ENCODE assay signal across 19 cellular contexts in the genomic region with DNA sequence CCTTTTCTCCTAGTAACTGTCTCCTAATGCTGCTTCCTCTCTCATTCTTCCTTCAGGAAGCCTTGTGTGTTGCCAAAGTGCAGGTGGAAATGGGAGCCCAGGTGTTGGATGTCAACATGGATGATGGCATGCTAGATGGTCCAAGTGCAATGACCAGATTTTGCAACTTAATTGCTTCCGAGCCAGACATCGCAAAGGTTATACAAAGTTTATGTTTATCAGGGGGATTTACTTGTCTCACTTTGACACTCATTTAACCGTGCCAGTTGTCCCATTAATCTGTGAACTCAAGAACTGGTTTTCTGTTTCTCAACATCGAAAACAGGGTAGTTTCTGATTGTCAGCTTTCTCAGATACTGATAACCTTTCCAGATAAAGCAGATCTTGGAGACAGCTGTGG. TPM values are rescaled to one million over a fixed set of nuclear protein-coding genes. Genes with fewer than 3 reads are reported as not detected.
DNase-seq lines count a peak whose midpoint lies in the region; ATAC-seq lines count a peak whose summit lies in the region.
"Had no signal": no experiment of that assay in that cellular context is flagged by ENCODE, and none has a peak within 500 bp of the region (broad histone marks: within the 10 kb centered on the region; RNA-seq: fewer than 3 reads in every experiment).

No MANE protein-coding gene starts in this region.

- no peak for ATAC-seq in activated naive CD8-positive, alpha-beta T cell treated with anti-CD3 and anti-CD28 coated beads, Interleukin-2, amount 50 U/mL, for 24 hours
- ATAC-seq in central memory CD8-positive, alpha-beta T cell (replicated peaks; ENCODE audit: extremely low read depth, poor library complexity, severe bottlenecking), result no peak
- ATAC-seq in stimulated activated effector memory CD8-positive, alpha-beta T cell treated with anti-CD3 and anti-CD28 coated beads, Interleukin-12 subunit alpha, Interleukin-12 subunit beta, amount 100 ng/mL, for 72 hours, result no peak
- no peak for ATAC-seq in GM21528 (IDR thresholded peaks at IDR 0.05; ENCODE audit: low FRiP score, unreplicated experiment)

- H3K36me3 ChIP-seq in mesodermal cell (ENCODE audit: control insufficient read depth, insufficient read depth, low read length), result peaks cover 87% of the 10 kb centered on the region

- no peak overlapping the region for H3K4me3 Mint-ChIP-seq in activated naive CD8-positive, alpha-beta T cell treated with anti-CD3 and anti-CD28 coated beads for 36 hours
- no peak overlapping the region for H3K4me3 Mint-ChIP-seq in activated naive CD8-positive, alpha-beta T cell treated with anti-CD3 and anti-CD28 coated beads, Interleukin-2, amount 50 U/mL, for 24 hours
- no peak overlapping the region for H3K4me3 Mint-ChIP-seq in central memory CD8-positive, alpha-beta T cell
- H3K4me3 Mint-ChIP-seq in stimulated activated effector memory CD8-positive, alpha-beta T cell treated with anti-CD3 and anti-CD28 coated beads, Interleukin-12 subunit alpha, Interleukin-12 subunit beta, amount 100 ng/mL, for 72 hours, result no peak overlapping the region
- H3K4me3 Mint-ChIP-seq: CD8-positive, alpha-beta memory T cell had no signal

- H3K27ac Mint-ChIP-seq in activated naive CD8-positive, alpha-beta T cell treated with anti-CD3 and anti-CD28 coated beads for 36 hours, result peak overlapping the region; percentile 60
- no peak overlapping the region for H3K27ac Mint-ChIP-seq in activated naive CD8-positive, alpha-beta T cell treated with anti-CD3 and anti-CD28 coated beads, Interleukin-2, amount 50 U/mL, for 24 hours
- peak overlapping the region; percentile 4 for H3K27ac Mint-ChIP-seq in central memory CD8-positive, alpha-beta T cell (ENCODE audit: low read depth)
- H3K27ac Mint-ChIP-seq in stimulated activated effector memory CD8-positive, alpha-beta T cell treated with anti-CD3 and anti-CD28 coated beads, Interleukin-12 subunit alpha, Interleukin-12 subunit beta, amount 100 ng/mL, for 72 hours, result peak overlapping the region; percentile 11

- H3K27me3 Mint-ChIP-seq in activated naive CD8-positive, alpha-beta T cell treated with anti-CD3 and anti-CD28 coated beads for 36 hours, result no peaks in the 10 kb centered on the region
- H3K27me3 Mint-ChIP-seq in activated naive CD8-positive, alpha-beta T cell treated with anti-CD3 and anti-CD28 coated beads, Interleukin-2, amount 50 U/mL, for 24 hours, result no peaks in the 10 kb centered on the region
- no peaks in the 10 kb centered on the region for H3K27me3 Mint-ChIP-seq in central memory CD8-positive, alpha-beta T cell
- H3K27me3 Mint-ChIP-seq: CD8-positive, alpha-beta memory T cell had no signal

- WGBS in mesodermal cell (ENCODE audit: insufficient coverage in 2 of 2), 2 experiments, result 91 to 93% methylated on average over 4 of the region's 4 CpGs

- peaks cover 4% of the 10 kb centered on the region for H3K4me1 ChIP-seq in mesodermal cell (ENCODE audit: control insufficient read depth, insufficient read depth, low read length, poor library complexity, severe bottlenecking)

- H3K27ac ChIP-seq in mesodermal cell (ENCODE audit: low read depth, low read length, severe bottlenecking), result peak overlapping the region; percentile 46

- no peak for DNase-seq in activated naive CD8-positive, alpha-beta T cell treated with anti-CD3 and anti-CD28 coated beads for 36 hours
- no peak for DNase-seq in activated naive CD8-positive, alpha-beta T cell treated with anti-CD3 and anti-CD28 coated beads, Interleukin-2, amount 50 U/mL, for 24 hours
- DNase-seq in central memory CD8-positive, alpha-beta T cell (ENCODE audit: low spot score in 2 of 2), result no peak
- no peak for DNase-seq in stimulated activated effector memory CD8-positive, alpha-beta T cell treated with anti-CD3 and anti-CD28 coated beads, Interleukin-12 subunit alpha, Interleukin-12 subunit beta, amount 100 ng/mL, for 72 hours (ENCODE audit: low spot score in 2 of 2)
- no peak for DNase-seq in SHP77 treated with DMSO at 0.1 percent for 48 hours (lab: John Stamatoyannopoulos, UW)
- no peak for DNase-seq in dedifferentiated amniotic fluid mesenchymal stem cell (ENCODE audit: extremely low spot score)
- DNase-seq: CD8-positive, alpha-beta memory T cell; DND-41; IMR-90; Karpas-422; MG63; NCI-H1092 treated with DMSO at 0.1 percent for 48 hours; NCI-H1694 treated with DMSO at 0.1 percent for 48 hours; NCI-H226; NCI-H69; OCI-M1; SIG-M5 had no signal

- no peak overlapping the region for H3K4me3 ChIP-seq in mesodermal cell (ENCODE audit: extremely low read depth, insufficient read depth, low read length, poor library complexity, severe bottlenecking)
- H3K4me3 ChIP-seq: MG63 had no signal

- peaks cover 44% of the 10 kb centered on the region for H3K36me3 Mint-ChIP-seq in activated naive CD8-positive, alpha-beta T cell treated with anti-CD3 and anti-CD28 coated beads for 36 hours
- H3K36me3 Mint-ChIP-seq in activated naive CD8-positive, alpha-beta T cell treated with anti-CD3 and anti-CD28 coated beads, Interleukin-2, amount 50 U/mL, for 24 hours (ENCODE audit: low read depth), result peaks cover 69% of the 10 kb centered on the region
- H3K36me3 Mint-ChIP-seq in central memory CD8-positive, alpha-beta T cell (ENCODE audit: insufficient read depth), result peaks cover 61% of the 10 kb centered on the region
- H3K36me3 Mint-ChIP-seq in stimulated activated effector memory CD8-positive, alpha-beta T cell treated with anti-CD3 and anti-CD28 coated beads, Interleukin-12 subunit alpha, Interleukin-12 subunit beta, amount 100 ng/mL, for 72 hours, result no peaks in the 10 kb centered on the region

- H3K9me3 ChIP-seq in mesodermal cell (ENCODE audit: control insufficient read depth, low read length), result no peaks in the 10 kb centered on the region
- H3K9me3 ChIP-seq: MG63 had no signal

- peaks cover 27% of the 10 kb centered on the region for H3K4me1 Mint-ChIP-seq in activated naive CD8-positive, alpha-beta T cell treated with anti-CD3 and anti-CD28 coated beads for 36 hours
- peaks cover 9% of the 10 kb centered on the region for H3K4me1 Mint-ChIP-seq in activated naive CD8-positive, alpha-beta T cell treated with anti-CD3 and anti-CD28 coated beads, Interleukin-2, amount 50 U/mL, for 24 hours
- peaks cover 9% of the 10 kb centered on the region for H3K4me1 Mint-ChIP-seq in central memory CD8-positive, alpha-beta T cell
- H3K4me1 Mint-ChIP-seq in stimulated activated effector memory CD8-positive, alpha-beta T cell treated with anti-CD3 and anti-CD28 coated beads, Interleukin-12 subunit alpha, Interleukin-12 subunit beta, amount 100 ng/mL, for 72 hours, result no peaks in the 10 kb centered on the region

- H3K9me3 Mint-ChIP-seq in activated naive CD8-positive, alpha-beta T cell treated with anti-CD3 and anti-CD28 coated beads for 36 hours, result no peaks in the 10 kb centered on the region
- no peaks in the 10 kb centered on the region for H3K9me3 Mint-ChIP-seq in activated naive CD8-positive, alpha-beta T cell treated with anti-CD3 and anti-CD28 coated beads, Interleukin-2, amount 50 U/mL, for 24 hours
- no peaks in the 10 kb centered on the region for H3K9me3 Mint-ChIP-seq in central memory CD8-positive, alpha-beta T cell
- H3K9me3 Mint-ChIP-seq in stimulated activated effector memory CD8-positive, alpha-beta T cell treated with anti-CD3 and anti-CD28 coated beads, Interleukin-12 subunit alpha, Interleukin-12 subunit beta, amount 100 ng/mL, for 72 hours, result no peaks in the 10 kb centered on the region
- H3K9me3 Mint-ChIP-seq: CD8-positive, alpha-beta memory T cell had no signal

RNA-seq across cellular contexts. Expression of gene MTR, which starts 40.4 kb away (rescaled TPM):
- total RNA-seq in activated naive CD8-positive, alpha-beta T cell treated with anti-CD3 and anti-CD28 coated beads for 36 hours, result 10 to 100 TPM; 60.2 to 62.8 TPM
- 14.8 TPM for polyA plus RNA-seq in mesodermal cell (2013, experiment 1 of 2)
- polyA plus RNA-seq in mesodermal cell (2013, experiment 2 of 2), result 15.3 TPM
